Comparison of ENCODE assay signal across 27 cellular contexts in the genomic region with DNA sequence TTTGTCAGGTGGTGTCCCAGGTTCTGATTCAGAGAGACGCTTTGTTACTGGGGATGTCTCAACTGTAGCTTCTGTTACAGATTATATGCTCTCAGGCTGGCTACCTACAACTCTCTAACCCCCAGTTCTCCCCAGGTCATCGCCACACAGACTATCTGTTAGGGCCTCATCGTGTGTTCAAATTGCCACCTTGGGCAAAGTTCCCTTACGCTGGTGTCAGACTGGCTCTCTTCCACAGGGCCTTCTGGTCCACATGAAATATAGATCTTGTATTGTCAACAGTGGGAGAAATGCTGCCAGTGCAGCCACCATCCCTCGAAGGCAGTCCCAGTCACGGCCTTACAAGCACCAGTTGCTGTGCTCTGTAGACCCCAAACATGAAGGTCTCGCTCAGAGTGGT.
"Had no signal": no experiment of that assay in that cellular context is flagged by ENCODE, and none has a peak within 500 bp of the region (broad histone marks: within the 10 kb centered on the region; RNA-seq: fewer than 3 reads in every experiment).

No MANE protein-coding gene starts in this region.

- H3K4me1 ChIP-seq: pancreas, prostate gland, spleen, stomach, thyroid gland, tibial nerve, upper lobe of left lung, vagina had no signal

- H3K9me3 ChIP-seq: neutrophil, pancreas, prostate gland, spleen, stomach, thoracic aorta, thyroid gland, tibial nerve, upper lobe of left lung, vagina had no signal

- FAIRE-seq: pancreas, urothelium cell line had no signal

- H3K27ac ChIP-seq: neutrophil, pancreas, prostate gland, skin epidermis, spleen, stomach, thoracic aorta, thyroid gland, tibial nerve, upper lobe of left lung, vagina had no signal

- H3K4me3 ChIP-seq: pancreas, prostate gland, skin epidermis, smooth muscle cell, spleen, stomach, thoracic aorta, thyroid gland, tibial nerve, upper lobe of left lung, vagina had no signal

- ATAC-seq: naive thymus-derived CD4-positive, alpha-beta T cell; natural killer cell; pancreas; right cardiac atrium; sciatic nerve; stimulated activated memory B cell treated with anti-CD40 and anti-IgM and Interleukin-4, amounts not matched to agents 10 μg/mL and 1 μg/mL and 100 μg/mL, for 72 hours had no signal

- DNase-seq: naive thymus-derived CD4-positive, alpha-beta T cell; natural killer cell; nucleus accumbens; pancreas; retina; right cardiac atrium; spleen; stimulated activated CD4-positive, alpha-beta T cell treated with anti-CD3 and anti-CD28 coated beads, Interleukin-12 subunit alpha, Interleukin-12 subunit beta, amount 100 ng/mL, for 4 hours; stimulated activated CD4-positive, alpha-beta T cell treated with anti-CD3 and anti-CD28 coated beads, Interleukin-1b, Interleukin-23, amount 100 ng/mL, for 48 hours; stimulated activated CD4-positive, alpha-beta T cell treated with anti-CD3 and anti-CD28 coated beads, Interleukin-4, amount 100 ng/mL, for 1 hour; stimulated activated CD4-positive, alpha-beta T cell treated with anti-CD3 and anti-CD28 coated beads, Interleukin-4, amount 100 ng/mL, for 4 hours; stimulated activated CD8-positive, alpha-beta memory T cell treated with anti-CD3 and anti-CD28 coated beads, Interleukin-4, amount 100 ng/mL, for 48 hours; stimulated activated naive CD4-positive, alpha-beta T cell treated with Interleukin-2 at 50 U/mL for 16 hours; stomach; thyroid gland; trophoblast cell; upper lobe of left lung had no signal

- H3K27me3 ChIP-seq: neutrophil, pancreas, spleen, stomach, thyroid gland, tibial nerve, upper lobe of left lung, vagina had no signal

- H3K4me2 ChIP-seq: smooth muscle cell had no signal

- H3K36me3 ChIP-seq: neutrophil, pancreas, prostate gland, thyroid gland, upper lobe of left lung, vagina had no signal
